In the genomic region with DNA sequence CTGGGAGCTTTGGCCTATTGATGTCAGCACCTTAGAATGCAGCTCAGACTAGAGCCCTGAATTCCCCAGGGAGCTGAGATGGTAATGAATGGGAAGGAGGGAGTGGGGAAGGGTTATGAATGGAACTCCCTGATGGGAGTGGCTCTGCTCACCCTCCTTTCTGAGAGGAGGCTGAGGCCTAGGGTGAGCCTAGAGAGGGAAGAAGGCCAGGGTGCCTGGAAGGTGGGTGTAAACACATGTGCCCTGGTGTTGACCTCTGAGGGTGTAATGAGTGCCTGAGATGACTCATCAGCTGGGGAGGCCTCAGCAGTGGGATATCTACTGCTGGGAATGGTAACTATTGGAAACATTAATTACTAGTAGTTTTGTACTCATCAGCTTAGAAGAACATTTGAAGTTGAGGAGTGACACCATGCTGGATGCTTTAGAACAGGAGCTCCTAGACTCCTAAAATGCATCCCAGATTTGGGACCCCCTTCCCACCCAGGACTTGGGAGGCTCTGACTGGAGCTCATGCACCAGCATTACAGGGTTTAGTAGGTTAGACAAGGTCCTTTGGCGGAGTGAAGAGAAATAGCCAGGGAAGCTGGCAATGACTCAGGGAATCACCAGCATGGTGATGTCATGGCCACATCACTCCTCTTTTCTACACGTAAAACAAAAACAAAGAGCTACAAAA, we compare ENCODE assay signal across 8 cellular contexts. TPM values are rescaled to one million over a fixed set of nuclear protein-coding genes. Genes with fewer than 3 reads are reported as not detected.
DNase-seq lines count a peak whose midpoint lies in the region; ATAC-seq and TF ChIP-seq lines count a peak whose summit lies in the region.

No MANE protein-coding gene starts in this region.

- H3K36me3 Mint-ChIP-seq in activated naive CD4-positive, alpha-beta T cell treated with anti-CD3 and anti-CD28 coated beads, Interleukin-2, amount 50 U/mL, for 72 hours, result peaks cover 32 to 92% of the 10 kb centered on the region in 2 donors

- H2AFZ ChIP-seq in OCI-LY7 (ENCODE audit: low read length), result no peak overlapping the region

- no TSS peak for BruUV-seq in OCI-LY7 (replicated peaks; lab: Mats Ljungman, UMichigan)

- DNase-seq in COLO668 (lab: John Stamatoyannopoulos, UW; ENCODE audit: unreplicated experiment) (peak; percentile 35), HS-27A (ENCODE audit: low read depth) (peak; percentile 98), heart right ventricle (peak in 1 of 2 donors; percentile 20), OCI-LY7 (ENCODE audit: low spot score) (no peak)
- no peak for DNase-seq in activated naive CD4-positive, alpha-beta T cell treated with anti-CD3 and anti-CD28 coated beads, Interleukin-2, amount 50 U/mL, for 72 hours (ENCODE audit: low spot score in 2 of 2)
- no peak for DNase-seq in activated effector memory CD4-positive, alpha-beta T cell treated with Interleukin-2 at 50 U/mL for 16 hours

- WGBS in heart right ventricle, 2 donors, result 82 to 87% methylated on average over 2 of the region's 2 CpGs

- H3K27me3 ChIP-seq in heart right ventricle (no peaks in the 10 kb centered on the region), skeletal muscle satellite cell (ENCODE audit: control insufficient read depth, insufficient read depth, low read length) (no peaks in the 10 kb centered on the region)

- H3K4me1 ChIP-seq in heart right ventricle (peaks cover 3 to 49% (median 41%) of the 10 kb centered on the region in 9 donors), skeletal muscle satellite cell (ENCODE audit: control insufficient read depth, insufficient read depth, low read length) (peaks cover 48% of the 10 kb centered on the region), OCI-LY7 (ENCODE audit: insufficient read depth, low read length, poor library complexity, severe bottlenecking) (no peaks in the 10 kb centered on the region)

- no peak overlapping the region for H3K4me3 ChIP-seq in heart right ventricle
- H3K4me3 ChIP-seq in skeletal muscle satellite cell (ENCODE audit: low read length), result peak overlapping the region; percentile 27
- no peak overlapping the region for H3K4me3 ChIP-seq in OCI-LY7 (ENCODE audit: low read depth, low read length, poor library complexity, severe bottlenecking)

- TF ChIP-seq CTCF in heart right ventricle (IDR thresholded peaks at IDR 0.05), result no peak
- TF ChIP-seq CTCF in OCI-LY7 (conservative IDR thresholded peaks at IDR 0.05; ENCODE audit: low read length), result no peak

- intact Hi-C loops in heart right ventricle (cut with DNase I) (no loop called here), OCI-LY7 (cut with micrococcal nuclease; ENCODE audit: unreplicated experiment) (no loop called here)

- ATAC-seq in activated naive CD4-positive, alpha-beta T cell treated with anti-CD3 and anti-CD28 coated beads, Interleukin-2, amount 50 U/mL, for 72 hours, result peak; percentile 56 to 75
- ATAC-seq in heart right ventricle (peak; percentile 13 to 90 (median 66)), GM19467 (IDR thresholded peaks at IDR 0.05; ENCODE audit: unreplicated experiment) (no peak)

- peak overlapping the region; percentile 66 for H3K9ac ChIP-seq in skeletal muscle satellite cell (ENCODE audit: low read depth, low read length)

- POLR2A ChIA-PET in OCI-LY7 (lab: Charles Lee), result interaction anchor here (0.6 to 1.3 kb wide), 4 partner anchors 14 to 357 kb away, joined by 3 to 5 read pairs (median 4); no protein-coding TSS in a partner anchor

- CTCF ChIA-PET in OCI-LY7 (lab: Charles Lee; ENCODE audit: unreplicated experiment), result no interaction called here

- H3K36me3 ChIP-seq in heart right ventricle, result peaks cover 0 to 100% (median 81%) of the 10 kb centered on the region in 9 donors
- peaks cover 75% of the 10 kb centered on the region for H3K36me3 ChIP-seq in skeletal muscle satellite cell (ENCODE audit: insufficient read depth, low read length)
- peaks cover 100% of the 10 kb centered on the region for H3K36me3 ChIP-seq in OCI-LY7 (ENCODE audit: insufficient read depth, low read length)

- peak overlapping the region in 8 of 10 donors; percentile 11 to 69 (median 30) for H3K27ac ChIP-seq in heart right ventricle
- no peak overlapping the region for H3K27ac ChIP-seq in OCI-LY7 (ENCODE audit: low read depth, low read length, poor library complexity, severe bottlenecking)

- H3K79me2 ChIP-seq in OCI-LY7 (ENCODE audit: insufficient read depth, low read depth, low read length), result no peaks in the 10 kb centered on the region

- H3K9me3 ChIP-seq in heart right ventricle (no peaks in the 10 kb centered on the region), skeletal muscle satellite cell (replicated peaks; ENCODE audit: low read length) (no peaks in the 10 kb centered on the region), OCI-LY7 (ENCODE audit: low read length) (no peaks in the 10 kb centered on the region)

- H3K4me2 ChIP-seq in skeletal muscle satellite cell (ENCODE audit: low read length), result peak overlapping the region; percentile 32
- no peak overlapping the region for H3K4me2 ChIP-seq in OCI-LY7 (ENCODE audit: low read length)

- no peaks in the 10 kb centered on the region for H3K9me3 Mint-ChIP-seq in activated naive CD4-positive, alpha-beta T cell treated with anti-CD3 and anti-CD28 coated beads, Interleukin-2, amount 50 U/mL, for 72 hours

- H4K20me1 ChIP-seq in OCI-LY7 (ENCODE audit: insufficient read depth, low read length), result no peaks in the 10 kb centered on the region

- no peaks in the 10 kb centered on the region for H3K9me2 ChIP-seq in OCI-LY7 (ENCODE audit: insufficient read depth, low read length)

- peak overlapping the region; percentile 80 to 95 for H3K27ac Mint-ChIP-seq in activated naive CD4-positive, alpha-beta T cell treated with anti-CD3 and anti-CD28 coated beads, Interleukin-2, amount 50 U/mL, for 72 hours

RNA-seq across cellular contexts. Expression of a gene that starts 16.0 kb away (rescaled TPM):
- total RNA-seq in activated naive CD4-positive, alpha-beta T cell treated with anti-CD3 and anti-CD28 coated beads, Interleukin-2, amount 50 U/mL, for 72 hours, result 10 to 100 TPM; 15.9 to 21.0 TPM
- total RNA-seq in heart right ventricle, result 1 to 10 TPM; 2.7 to 7.5 (median 4.6) TPM
- 1 to 10 TPM; 2.9 to 3.4 TPM for polyA plus RNA-seq in heart right ventricle
- 6.6 and 10.1 TPM in 2 replicates for total RNA-seq in skeletal muscle satellite cell (2012; rRNA removed)
- total RNA-seq in OCI-LY7 (2014; rRNA removed; shearing (Covaris generic)), result 8.2 and 10.3 TPM in 2 replicates
- 15.2 and 18.0 TPM in 2 replicates for total RNA-seq in OCI-LY7 (2022)

RNA-seq across cellular contexts. Expression of a gene that starts 54.7 kb away (rescaled TPM):
- 10 to 100 TPM; 37.8 to 59.5 TPM for total RNA-seq in activated naive CD4-positive, alpha-beta T cell treated with anti-CD3 and anti-CD28 coated beads, Interleukin-2, amount 50 U/mL, for 72 hours
- total RNA-seq in heart right ventricle, result 10 to 100 TPM in 8 of 10 donors, 1 to 10 TPM in 2; 7.4 to 19.1 (median 11.8) TPM
- 10 to 100 TPM in 1 of 2 donors, 1 to 10 TPM in 1; 9.9 to 12.8 TPM for polyA plus RNA-seq in heart right ventricle
- 6.8 and 10.7 TPM in 2 replicates for total RNA-seq in skeletal muscle satellite cell (2012; rRNA removed)
- total RNA-seq in OCI-LY7 (2014; rRNA removed; shearing (Covaris generic)), result 8.0 and 19.5 TPM in 2 replicates
- 17.1 and 18.2 TPM in 2 replicates for total RNA-seq in OCI-LY7 (2022)

Comparison
In these comparisons a context has a peak if more than half of its experiments do, and no peak if none do; other contexts are left out.
1. DNase-seq: peak in COLO668 (single experiment) and HS-27A (single experiment); none in activated naive CD4-positive, alpha-beta T cell treated with anti-CD3 and anti-CD28 coated beads, Interleukin-2, amount 50 U/mL, for 72 hours (0 of 2), activated effector memory CD4-positive, alpha-beta T cell treated with Interleukin-2 at 50 U/mL for 16 hours (single experiment) and OCI-LY7 (single experiment).